Comparison of ENCODE assay signal across 33 cellular contexts in genomic region chr6:77183447-77183846, GRCh38.
"Had no signal": no experiment of that assay in that cellular context is flagged by ENCODE, and none has a peak within 500 bp of the region (broad histone marks: within the 10 kb centered on the region; RNA-seq: fewer than 3 reads in every experiment).

No MANE protein-coding gene starts in this region.

- H3K4me1 ChIP-seq: Peyer's patch, SJSA1 had no signal

- H3K9me3 ChIP-seq: MG63, Peyer's patch, SJSA1 had no signal

- H3K4me3 ChIP-seq: MG63, Peyer's patch, SJSA1 had no signal

- H3K27me3 ChIP-seq: MG63, Peyer's patch, SJSA1 had no signal

- H3K27ac ChIP-seq: Peyer's patch, SJSA1 had no signal

- H3K4me2 ChIP-seq: SK-N-SH had no signal

- ATAC-seq: PC-3 had no signal

- H3K9ac ChIP-seq: SK-N-SH had no signal

- DNase-seq: Kasumi-1; MG63; NCI-H1048; NCI-H1092 treated with DMSO at 0.1 percent for 48 hours; NCI-H1105 treated with DMSO at 0.1 percent for 48 hours; NCI-H1417; NCI-H1436; NCI-H146; NCI-H1694; NCI-H187; NCI-H1930; NCI-H2029 treated with DMSO at 0.1 percent for 48 hours; NCI-H2081 treated with DMSO at 0.1 percent for 48 hours; NCI-H2107; NCI-H2171; NCI-H226; NCI-H446 treated with DMSO at 0.1 percent for 48 hours; NCI-H510A; NCI-H524; NCI-H526; NCI-H69; NCI-H748 treated with DMSO at 0.1 percent for 48 hours; NCI-H82; NK-92 treated with Interleukin-12 subunit alpha and Interleukin-12 subunit beta, amount 100 ng/mL, for 24 hours; OCI-M1; PC-3; Peyer's patch; Right ventricle myocardium superior; RPMI8226; SHP77 treated with DMSO at 0.1 percent for 48 hours; SK-N-SH; SW 1271 had no signal

- H3K36me3 ChIP-seq: MG63, Peyer's patch, SJSA1 had no signal
